8 cellular contexts compared by ENCODE assay signal in the genomic region with DNA sequence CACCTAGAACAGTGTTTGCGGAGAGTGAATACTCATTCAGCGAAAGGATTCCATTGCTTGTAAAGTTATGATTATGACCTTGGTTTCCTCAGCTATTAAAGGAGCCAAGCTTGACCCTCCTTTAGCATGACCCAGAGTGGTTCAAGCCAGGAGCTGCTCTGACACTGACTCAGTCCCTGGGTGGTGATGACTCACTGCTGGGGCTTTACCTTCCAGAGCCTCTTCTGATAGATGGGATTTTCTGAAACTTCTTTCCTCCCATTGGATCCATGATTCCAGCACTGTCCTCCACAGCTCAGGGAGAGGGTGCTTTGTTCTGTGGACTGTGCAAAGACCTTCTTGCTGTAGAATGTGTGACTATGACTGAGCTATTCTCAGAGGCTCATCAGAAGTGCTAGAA.
DNase-seq lines count a peak whose midpoint lies in the region; ATAC-seq, FAIRE-seq and TF ChIP-seq lines count a peak whose summit lies in the region.

No MANE protein-coding gene starts in this region.

- H4K20me1 ChIP-seq in keratinocyte (ENCODE audit: control insufficient read depth, extremely low read depth, insufficient read depth, low read length) (no peaks in the 10 kb centered on the region), neural progenitor cell (ENCODE audit: low read depth) (no peaks in the 10 kb centered on the region)

- ATAC-seq in GM18499 (IDR thresholded peaks at IDR 0.05; ENCODE audit: insufficient read depth, unreplicated experiment): peak; percentile 31
- ATAC-seq in right cardiac atrium: no peak

- H3K79me2 ChIP-seq in keratinocyte (ENCODE audit: control insufficient read depth, insufficient read depth, low read length): no peaks in the 10 kb centered on the region
- H3K79me2 ChIP-seq in neural progenitor cell (ENCODE audit: low read depth): no peaks in the 10 kb centered on the region

- H3K9me3 ChIP-seq in keratinocyte (ENCODE audit: control insufficient read depth, low read depth, low read length) (no peaks in the 10 kb centered on the region), neural progenitor cell (ENCODE audit: low read depth) (no peaks in the 10 kb centered on the region), right cardiac atrium (ENCODE audit: control insufficient read depth, low read length) (no peaks in the 10 kb centered on the region)

- FAIRE-seq in H54 (lab: Jason Lieb, UNC): peak; percentile 70
- peak; percentile 83 for FAIRE-seq in keratinocyte (lab: Jason Lieb, UNC)

- peaks cover 17% of the 10 kb centered on the region for H3K9me3 Mint-ChIP-seq in neural progenitor cell

- intact Hi-C loops in right cardiac atrium (cut with DNase I): loop anchor here in 1 of 4 donors (5.0 kb wide), 1 partner anchor 43 kb away; no protein-coding TSS in a partner anchor

- H3K4me2 ChIP-seq in keratinocyte (ENCODE audit: control insufficient read depth, extremely low read depth, insufficient read depth, low read depth, low read length) (no peak overlapping the region), neural progenitor cell (no peak overlapping the region)

- H3K9me1 ChIP-seq in keratinocyte (ENCODE audit: control insufficient read depth, extremely low read depth, insufficient read depth, low read length): no peaks in the 10 kb centered on the region

- H3K4me3 ChIP-seq in keratinocyte (ENCODE audit: control insufficient read depth in 2 of 3, extremely low read depth in 1 of 3, insufficient read depth in 2 of 3, low read depth in 1 of 3, low read length in 3 of 3) (no peak overlapping the region), neural progenitor cell (no peak overlapping the region), right cardiac atrium (ENCODE audit: low read length) (no peak overlapping the region)

- peaks cover 2% of the 10 kb centered on the region for H3K36me3 Mint-ChIP-seq in neural progenitor cell

- peaks cover 9% of the 10 kb centered on the region for H3F3A ChIP-seq in neural progenitor cell (ENCODE audit: low read depth)

- H2AFZ ChIP-seq in keratinocyte (ENCODE audit: control insufficient read depth, low read length) (no peak overlapping the region), neural progenitor cell (replicated peaks) (no peak overlapping the region)

- dilution Hi-C loops in keratinocyte (cut with MboI; ENCODE audit: extremely low pct_ligation_motif_present, low sequenced_read_pairs): loop anchor here (10.0 kb wide), 1 partner anchor 51 kb away; no protein-coding TSS in a partner anchor

- H3K27me3 ChIP-seq in keratinocyte (ENCODE audit: control insufficient read depth, extremely low read depth, insufficient read depth, low read length) (peaks cover 22% of the 10 kb centered on the region), neural progenitor cell (peaks cover 29% of the 10 kb centered on the region), right cardiac atrium (ENCODE audit: control insufficient read depth, insufficient read depth) (no peaks in the 10 kb centered on the region)

- 98% methylated on average over 2 of the region's 2 CpGs for WGBS in right cardiac atrium

- peaks cover 56% of the 10 kb centered on the region for H3K4me1 Mint-ChIP-seq in neural progenitor cell

- no peak for TF ChIP-seq POLR2A in H54 (IDR thresholded peaks at IDR 0.05; ENCODE audit: low read depth, low read length)

- H3K4me1 ChIP-seq in keratinocyte (ENCODE audit: control insufficient read depth, extremely low read depth, insufficient read depth, low read length): peaks cover 6% of the 10 kb centered on the region
- peaks cover 19% of the 10 kb centered on the region for H3K4me1 ChIP-seq in neural progenitor cell
- H3K4me1 ChIP-seq in right cardiac atrium (ENCODE audit: control insufficient read depth, insufficient read depth, low read length): no peaks in the 10 kb centered on the region

- no peak overlapping the region for H3K9ac ChIP-seq in keratinocyte (ENCODE audit: control insufficient read depth, extremely low read depth, insufficient read depth, low read length)
- H3K9ac ChIP-seq in neural progenitor cell: no peak overlapping the region

- peak; percentile 47 for DNase-seq in H54 (ENCODE audit: insufficient read length, low spot score)
- DNase-seq in M059J (ENCODE audit: low read depth): peak; percentile 82
- DNase-seq in keratinocyte (ENCODE audit: low read depth, low spot score): no peak
- no peak for DNase-seq in neural progenitor cell (ENCODE audit: low spot score)
- no peak for DNase-seq in KBM-7
- no peak for DNase-seq in OCI-M2 (lab: John Stamatoyannopoulos, UW; ENCODE audit: unreplicated experiment)
- no peak for DNase-seq in right cardiac atrium

- in situ Hi-C loops in KBM-7 (cut with MboI; ENCODE audit: low pct_unique_long_range_greater_than_20kb, low sequenced_read_pairs): no loop called here

- H3K27ac Mint-ChIP-seq in neural progenitor cell: no peak overlapping the region

- H3K4me3 Mint-ChIP-seq in neural progenitor cell: no peak overlapping the region

- TF ChIP-seq CTCF in keratinocyte (optimal IDR thresholded peaks at IDR 0.05 in 1 of 3, IDR thresholded peaks at IDR 0.05 in 1 of 3, conservative IDR thresholded peaks at IDR 0.05 in 1 of 3; ENCODE audit: extremely low read depth in 1 of 3, insufficient read depth in 2 of 3, low read length in 3 of 3): no peak
- TF ChIP-seq CTCF in neural progenitor cell (IDR thresholded peaks at IDR 0.05): no peak

- no peaks in the 10 kb centered on the region for H3K36me3 ChIP-seq in keratinocyte (ENCODE audit: control insufficient read depth in 2 of 2, extremely low read depth in 1 of 2, insufficient read depth in 2 of 2, low read length in 2 of 2)
- no peaks in the 10 kb centered on the region for H3K36me3 ChIP-seq in neural progenitor cell

- no peak overlapping the region for H3K27ac ChIP-seq in keratinocyte (ENCODE audit: control insufficient read depth, insufficient read depth, low read length)
- no peak overlapping the region for H3K27ac ChIP-seq in neural progenitor cell
- no peak overlapping the region for H3K27ac ChIP-seq in right cardiac atrium (ENCODE audit: low read length)

- H3K27me3 Mint-ChIP-seq in neural progenitor cell (ENCODE audit: insufficient read depth, low read depth): peaks cover 10% of the 10 kb centered on the region

Comparison
In these comparisons a context has a peak if more than half of its experiments do, and no peak if none do; other contexts are left out.
1. DNase-seq: peak in H54 (single experiment) and M059J (single experiment); none in keratinocyte (single experiment), neural progenitor cell (single experiment), KBM-7 (single experiment), OCI-M2 (single experiment) and right cardiac atrium (0 of 3).